In genomic region chr2:100235098-100235497, GRCh38 we compare ENCODE assay signal across 10 cellular contexts.
DNase-seq lines count a peak whose midpoint lies in the region; ATAC-seq and TF ChIP-seq lines count a peak whose summit lies in the region.
"Had no signal": no experiment of that assay in that cellular context is flagged by ENCODE, and none has a peak within 500 bp of the region (broad histone marks: within the 10 kb centered on the region; RNA-seq: fewer than 3 reads in every experiment).

No MANE protein-coding gene starts in this region.

- TF ChIP-seq CTCF in DND-41 (IDR thresholded peaks at IDR 0.05; ENCODE audit: borderline replicate concordance, extremely low read depth, low read length, poor library complexity, severe bottlenecking) (no peak), stomach (IDR thresholded peaks at IDR 0.05) (no peak), prostate gland (IDR thresholded peaks at IDR 0.05) (no peak), hepatocyte (IDR thresholded peaks at IDR 0.05; ENCODE audit: poor library complexity) (no peak)

- H3K4me3 ChIP-seq in DND-41 (ENCODE audit: low read depth in 1 of 2, low read length in 2 of 2), result no peak overlapping the region
- no peak overlapping the region for H3K4me3 ChIP-seq in stomach
- H3K4me3 ChIP-seq in prostate gland, result no peak overlapping the region
- H3K4me3 ChIP-seq in hepatocyte, result no peak overlapping the region
- H3K4me3 ChIP-seq: suprapubic skin had no signal

- 70 to 86% (median 77%) methylated on average over 14 to 16 of the region's 16 CpGs for WGBS in stomach, 5 donors
- 84% methylated on average over 16 of the region's 16 CpGs for WGBS in prostate gland
- 67% methylated on average over 16 of the region's 16 CpGs for WGBS in hepatocyte (ENCODE audit: low lambda C conversion rate, missing lambda C conversion rate)

- TF ChIP-seq POLR2A in stomach (IDR thresholded peaks at IDR 0.05) (no peak), prostate gland (IDR thresholded peaks at IDR 0.05) (no peak)

- H4K20me1 ChIP-seq in DND-41 (ENCODE audit: insufficient read depth, low read length), result no peaks in the 10 kb centered on the region
- H4K20me1 ChIP-seq in hepatocyte (ENCODE audit: insufficient read depth, poor library complexity, severe bottlenecking), result no peaks in the 10 kb centered on the region

- no peaks in the 10 kb centered on the region for H3K36me3 ChIP-seq in DND-41 (ENCODE audit: insufficient read depth, low read length)
- no peaks in the 10 kb centered on the region for H3K36me3 ChIP-seq in stomach
- no peaks in the 10 kb centered on the region for H3K36me3 ChIP-seq in prostate gland
- no peaks in the 10 kb centered on the region for H3K36me3 ChIP-seq in hepatocyte (replicated peaks; ENCODE audit: insufficient read depth, low read depth)
- H3K36me3 ChIP-seq: suprapubic skin had no signal

- no peak overlapping the region for H3K4me2 ChIP-seq in DND-41 (ENCODE audit: insufficient read depth, low read length)
- no peak overlapping the region for H3K4me2 ChIP-seq in hepatocyte

- H3K9me2 ChIP-seq in hepatocyte (replicated peaks; ENCODE audit: insufficient read depth), result no peaks in the 10 kb centered on the region

- H3K27me3 ChIP-seq in DND-41 (ENCODE audit: insufficient read depth, low read length, poor library complexity) (no peaks in the 10 kb centered on the region), stomach (no peaks in the 10 kb centered on the region), prostate gland (replicated peaks; ENCODE audit: insufficient read depth) (no peaks in the 10 kb centered on the region), hepatocyte (no peaks in the 10 kb centered on the region)
- H3K27me3 ChIP-seq: suprapubic skin had no signal

- no peak overlapping the region for H3K27ac ChIP-seq in DND-41 (ENCODE audit: low read length)
- H3K27ac ChIP-seq in stomach, result no peak overlapping the region
- no peak overlapping the region for H3K27ac ChIP-seq in prostate gland
- no peak overlapping the region for H3K27ac ChIP-seq in hepatocyte
- H3K27ac ChIP-seq: suprapubic skin had no signal

- H3K9me3 ChIP-seq in DND-41 (ENCODE audit: insufficient read depth, low read length, severe bottlenecking) (no peaks in the 10 kb centered on the region), stomach (no peaks in the 10 kb centered on the region), prostate gland (no peaks in the 10 kb centered on the region), hepatocyte (ENCODE audit: low read depth) (no peaks in the 10 kb centered on the region)
- H3K9me3 ChIP-seq: suprapubic skin had no signal

- ATAC-seq in DND-41 (ENCODE audit: insufficient read depth, low read depth) (peak; percentile 95), GM21381 (IDR thresholded peaks at IDR 0.05; ENCODE audit: unreplicated experiment) (peak; percentile 73), HG03520 (IDR thresholded peaks at IDR 0.05; ENCODE audit: unreplicated experiment) (peak; percentile 80)
- ATAC-seq: left colon had no signal

- peaks cover 8% of the 10 kb centered on the region for H3K4me1 ChIP-seq in DND-41 (ENCODE audit: insufficient read depth, low read length)
- no peaks in the 10 kb centered on the region for H3K4me1 ChIP-seq in stomach
- H3K4me1 ChIP-seq in prostate gland (replicated peaks), result peaks cover 3% of the 10 kb centered on the region
- H3K4me1 ChIP-seq in hepatocyte (ENCODE audit: insufficient read depth), result peaks cover 13% of the 10 kb centered on the region
- H3K4me1 ChIP-seq: suprapubic skin had no signal

- H2AFZ ChIP-seq in DND-41 (ENCODE audit: low read depth, low read length) (no peak overlapping the region), hepatocyte (no peak overlapping the region)

- H3K79me2 ChIP-seq in DND-41 (ENCODE audit: insufficient read depth, low read length) (no peaks in the 10 kb centered on the region), hepatocyte (no peaks in the 10 kb centered on the region)

- intact Hi-C loops in stomach (cut with DNase I; ENCODE audit: low total_unique reads), result no loop called here
- intact Hi-C loops in prostate gland (cut with DNase I), result no loop called here

- no peak for TF ChIP-seq EP300 in stomach (IDR thresholded peaks at IDR 0.05)

- no peak overlapping the region for H3K9ac ChIP-seq in DND-41 (ENCODE audit: low read depth, low read length)

- peak; percentile 84 for DNase-seq in DND-41
- peak; percentile 5 for DNase-seq in activated gamma-delta T cell treated with anti-CD3 and anti-CD28 coated beads, Interleukin-2, amount 50 U/mL, for 16 hours (ENCODE audit: low read depth)
- peak; percentile 25 for DNase-seq in stomach
- no peak for DNase-seq in NCI-H2196 treated with DMSO at 0.1 percent for 48 hours (lab: John Stamatoyannopoulos, UW; ENCODE audit: unreplicated experiment)
- no peak for DNase-seq in prostate gland (ENCODE audit: low spot score)
- no peak for DNase-seq in hepatocyte (ENCODE audit: low spot score)

Comparison
In these comparisons a context has a peak if more than half of its experiments do, and no peak if none do; other contexts are left out.
1. DNase-seq: peak in DND-41 (single experiment), activated gamma-delta T cell treated with anti-CD3 and anti-CD28 coated beads, Interleukin-2, amount 50 U/mL, for 16 hours (single experiment) and stomach (single experiment); none in NCI-H2196 treated with DMSO at 0.1 percent for 48 hours (single experiment), prostate gland (single experiment) and hepatocyte (single experiment).
2. Peak in every context shown above with its lines, with median percentiles within 50 percentile points of each other: ATAC-seq.